ENCODE assay signal across 9 cellular contexts in genomic region chr19:47097396-47098217, GRCh38. TPM values are rescaled to one million over a fixed set of nuclear protein-coding genes. Genes with fewer than 3 reads are reported as not detected.
DNase-seq lines count a peak whose midpoint lies in the region; ATAC-seq and TF ChIP-seq lines count a peak whose summit lies in the region.
"Had no signal": no experiment of that assay in that cellular context is flagged by ENCODE, and none has a peak within 500 bp of the region (broad histone marks: within the 10 kb centered on the region; RNA-seq: fewer than 3 reads in every experiment).

No MANE protein-coding gene starts in this region.

- DNase-seq in Calu3 (peak; percentile 39), adipocyte (ENCODE audit: low read depth) (no peak), left ventricle myocardium superior (peak; percentile 63), retina (peak; percentile 73), NCI-H748 (lab: John Stamatoyannopoulos, UW; ENCODE audit: unreplicated experiment) (no peak), neuronal stem cell (ENCODE audit: low spot score) (no peak), SHP77 (lab: John Stamatoyannopoulos, UW) (no peak)

- H3K4me1 ChIP-seq in adipocyte (ENCODE audit: control insufficient read depth, insufficient read depth, low read length) (peaks cover 50% of the 10 kb centered on the region), neuronal stem cell (ENCODE audit: control insufficient read depth in 2 of 2, insufficient read depth in 1 of 2, low read depth in 1 of 2, low read length in 2 of 2) (peaks cover 23% of the 10 kb centered on the region in 2 donors)

- no peaks in the 10 kb centered on the region for H3K9me3 ChIP-seq in adipocyte (ENCODE audit: control insufficient read depth, low read length)
- no peaks in the 10 kb centered on the region for H3K9me3 ChIP-seq in neuronal stem cell (replicated peaks in 1 of 2; ENCODE audit: control insufficient read depth in 2 of 2, insufficient read depth in 1 of 2, low read depth in 1 of 2, low read length in 2 of 2)

- H3K27ac ChIP-seq in neuronal stem cell (replicated peaks; ENCODE audit: low read length): no peak overlapping the region

- H2AFZ ChIP-seq in neuronal stem cell (ENCODE audit: low read length): no peak overlapping the region

- peak overlapping the region; percentile 68 for H3K4me3 ChIP-seq in adipocyte (ENCODE audit: low read length)
- H3K4me3 ChIP-seq in neuronal stem cell (ENCODE audit: low read length in 2 of 2): no peak overlapping the region

- no CpG with 5 or more reads among the region's 31 CpGs for WGBS in neuronal stem cell (ENCODE audit: extremely low coverage in 2 of 2, insufficient read length in 2 of 2, insufficient replicate concordance in 1 of 2), 2 donors

- no peak overlapping the region for H4K91ac ChIP-seq in neuronal stem cell (ENCODE audit: low read depth, low read length, poor library complexity)

- H3K9me3 Mint-ChIP-seq in Calu3 (ENCODE audit: low read depth, unreplicated experiment): no peaks in the 10 kb centered on the region

- peaks cover 72% of the 10 kb centered on the region for H3K36me3 Mint-ChIP-seq in Calu3 (ENCODE audit: insufficient read depth, unreplicated experiment)

- H3K36me3 ChIP-seq in adipocyte (ENCODE audit: control insufficient read depth, insufficient read depth, low read length, severe bottlenecking) (peaks cover 18% of the 10 kb centered on the region), neuronal stem cell (replicated peaks in 1 of 2; ENCODE audit: control insufficient read depth in 2 of 2, insufficient read depth in 2 of 2, low read length in 2 of 2) (peaks cover 10 to 79% of the 10 kb centered on the region in 2 donors)

- CTCF ChIA-PET in Calu3 (lab: Charles Lee): interaction anchor here (0.5 to 1.5 kb wide), 5 partner anchors 9 to 1494 kb away, joined by 3 to 9 read pairs (median 6); partner anchors contain the start of gene ZC3H4

- no peak overlapping the region for H3K14ac ChIP-seq in neuronal stem cell (ENCODE audit: low read length)

- H2BK15ac ChIP-seq in neuronal stem cell (ENCODE audit: low read length): no peak overlapping the region

- intact Hi-C loops in Calu3 (cut with micrococcal nuclease; ENCODE audit: unreplicated experiment) (no loop called here), left ventricle myocardium superior (cut with micrococcal nuclease) (no loop called here)

- H3K27ac Mint-ChIP-seq in Calu3 (ENCODE audit: unreplicated experiment): peak overlapping the region; percentile 95

- no peak overlapping the region for H2BK12ac ChIP-seq in neuronal stem cell (ENCODE audit: low read length)

- peak overlapping the region; percentile 65 for H3K4me3 Mint-ChIP-seq in Calu3 (ENCODE audit: low read depth, unreplicated experiment)
- H3K4me3 Mint-ChIP-seq: activated naive CD8-positive, alpha-beta T cell had no signal

- peaks cover 73% of the 10 kb centered on the region for H3K4me1 Mint-ChIP-seq in Calu3 (ENCODE audit: low read depth, unreplicated experiment)

- H3K4me2 ChIP-seq in neuronal stem cell (ENCODE audit: insufficient read depth, low read length, poor library complexity, severe bottlenecking): no peak overlapping the region

- H2BK120ac ChIP-seq in neuronal stem cell (ENCODE audit: low read depth, low read length): no peak overlapping the region

- H2AK5ac ChIP-seq in neuronal stem cell (ENCODE audit: low read depth, low read length): no peak overlapping the region

- no TSS peak for BruUV-seq in Calu3 (replicated peaks; lab: Mats Ljungman, UMichigan)

- H3K9ac ChIP-seq in adipocyte (ENCODE audit: low read length): peak overlapping the region; percentile 74
- H3K9ac ChIP-seq in neuronal stem cell (ENCODE audit: low read depth, low read length, poor library complexity): no peak overlapping the region

- H3K4ac ChIP-seq in neuronal stem cell (ENCODE audit: low read length): no peak overlapping the region

- no peak overlapping the region for H3K23ac ChIP-seq in neuronal stem cell (ENCODE audit: low read depth, low read length, poor library complexity)

- H3K79me1 ChIP-seq in neuronal stem cell (ENCODE audit: low read depth, low read length): peaks cover 12% of the 10 kb centered on the region

- ATAC-seq in left ventricle myocardium superior (peak; percentile 48), GM18867 (IDR thresholded peaks at IDR 0.05; ENCODE audit: unreplicated experiment) (no peak)

- no peak overlapping the region for H4K8ac ChIP-seq in neuronal stem cell (ENCODE audit: low read depth, low read length)

- H3K18ac ChIP-seq in neuronal stem cell (ENCODE audit: low read length): no peak overlapping the region

- H3K27me3 ChIP-seq in adipocyte (replicated peaks; ENCODE audit: control insufficient read depth, insufficient read depth, low read length): no peaks in the 10 kb centered on the region
- no peaks in the 10 kb centered on the region for H3K27me3 ChIP-seq in neuronal stem cell (ENCODE audit: control insufficient read depth in 3 of 3, insufficient read depth in 3 of 3, low read depth in 1 of 3, low read length in 3 of 3)

- H3K27me3 Mint-ChIP-seq in Calu3 (ENCODE audit: unreplicated experiment): no peaks in the 10 kb centered on the region
- H3K27me3 Mint-ChIP-seq: activated naive CD8-positive, alpha-beta T cell had no signal

- TF ChIP-seq CTCF in Calu3 (IDR thresholded peaks at IDR 0.05; ENCODE audit: unreplicated experiment): no peak

- H2BK5ac ChIP-seq in neuronal stem cell (ENCODE audit: low read length): no peak overlapping the region

RNA-seq across cellular contexts. Expression of gene ZC3H4, which starts 16.0 kb away (rescaled TPM):
- total RNA-seq in Calu3 (2022) (73.0 and 85.2 TPM in 2 replicates), left ventricle myocardium superior (22.1 TPM)
- polyA plus RNA-seq in neuronal stem cell (2013, experiment 1 of 2): 19.2 TPM
- 19.1 TPM for polyA plus RNA-seq in neuronal stem cell (2013, experiment 2 of 2)

RNA-seq across cellular contexts. Expression of gene SAE1, which starts 33.0 kb away (rescaled TPM):
- total RNA-seq in Calu3 (2022) (169 and 174 TPM in 2 replicates), left ventricle myocardium superior (41.9 TPM)
- polyA plus RNA-seq in neuronal stem cell (2013, experiment 1 of 2): 238 TPM
- polyA plus RNA-seq in neuronal stem cell (2013, experiment 2 of 2): 232 TPM

RNA-seq across cellular contexts. Expression of gene TMEM160, which starts 49.2 kb away (rescaled TPM):
- 55.7 and 61.5 TPM in 2 replicates for total RNA-seq in Calu3 (2022)
- total RNA-seq in left ventricle myocardium superior: 31.6 TPM
- 49.2 TPM for polyA plus RNA-seq in neuronal stem cell (2013, experiment 1 of 2)
- polyA plus RNA-seq in neuronal stem cell (2013, experiment 2 of 2): 45.0 TPM

Comparison
In these comparisons a context has a peak if more than half of its experiments do, and no peak if none do; other contexts are left out.
1. DNase-seq: peak in Calu3 (single experiment), left ventricle myocardium superior (single experiment) and retina (single experiment); none in adipocyte (single experiment), NCI-H748 (single experiment), neuronal stem cell (single experiment) and SHP77 (0 of 2).